Comparison of ENCODE assay signal across 16 cellular contexts in the genomic region with DNA sequence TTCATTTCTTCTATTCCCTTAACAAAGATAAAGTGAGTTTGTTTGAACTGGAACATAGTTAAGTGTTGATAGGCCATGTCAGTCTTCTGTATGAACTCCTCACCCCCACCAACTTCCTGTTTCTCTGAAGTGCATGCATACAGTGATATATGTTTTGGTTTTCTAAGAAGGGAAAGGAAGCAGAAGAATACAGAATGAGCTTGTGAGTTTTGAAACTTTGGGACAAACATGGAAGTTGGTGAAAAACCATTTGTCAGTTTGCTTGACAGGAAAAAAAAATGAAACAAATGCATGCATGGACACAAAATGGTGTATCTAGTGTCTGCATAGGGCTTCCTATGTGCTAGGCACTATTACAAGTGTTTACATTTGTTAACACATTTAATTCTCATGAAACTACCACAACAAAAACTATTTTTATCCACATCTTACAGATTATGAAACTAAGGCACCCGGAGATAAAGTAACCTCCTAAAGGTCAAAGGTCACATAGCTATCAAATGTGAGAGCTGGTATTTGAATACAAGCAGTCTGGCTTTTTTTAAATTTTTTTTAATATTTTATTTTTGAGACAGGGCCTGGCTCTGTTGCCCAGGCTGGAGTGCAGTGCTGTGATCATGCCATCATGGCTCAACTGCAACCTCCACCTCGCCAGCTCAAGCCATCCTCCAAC.
A peak's percentile ranks its signal among the peaks of the same experiment; 100 is the strongest.
DNase-seq lines count a peak whose midpoint lies in the region; ATAC-seq and TF ChIP-seq lines count a peak whose summit lies in the region.
"Had no signal": no experiment of that assay in that cellular context is flagged by ENCODE, and none has a peak within 500 bp of the region (broad histone marks: within the 10 kb centered on the region; RNA-seq: fewer than 3 reads in every experiment).

No MANE protein-coding gene starts in this region.

- H3K27ac Mint-ChIP-seq in CD8-positive, alpha-beta T cell: peak overlapping the region; percentile 1
- H3K27ac Mint-ChIP-seq in type B pancreatic cell: no peak overlapping the region

- no peaks in the 10 kb centered on the region for H3K27me3 ChIP-seq in CD8-positive, alpha-beta T cell (ENCODE audit: insufficient read depth, low read length)
- H3K27me3 ChIP-seq in ascending aorta: no peaks in the 10 kb centered on the region
- H3K27me3 ChIP-seq: esophagus squamous epithelium, right lobe of liver, SJSA1, tibial artery had no signal

- peaks cover 6% of the 10 kb centered on the region for H3K4me1 Mint-ChIP-seq in CD8-positive, alpha-beta T cell (ENCODE audit: low read depth)
- H3K4me1 Mint-ChIP-seq in type B pancreatic cell (ENCODE audit: unreplicated experiment): peaks cover 10% of the 10 kb centered on the region
- H3K4me1 Mint-ChIP-seq: central memory CD8-positive, alpha-beta T cell had no signal

- CTCF ChIA-PET in CD8-positive, alpha-beta T cell (lab: Charles Lee): no interaction called here
- CTCF ChIA-PET in RWPE1 (lab: Yijun Ruan, JAX): no interaction called here

- no peak overlapping the region for H3K4me3 ChIP-seq in CD8-positive, alpha-beta T cell (ENCODE audit: low read depth, low read length)
- H3K4me3 ChIP-seq in ascending aorta: no peak overlapping the region
- H3K4me3 ChIP-seq: esophagus squamous epithelium, right lobe of liver, SJSA1, tibial artery had no signal

- no peak for ATAC-seq in CD8-positive, alpha-beta T cell
- peak; percentile 51 for ATAC-seq in GM19025 (IDR thresholded peaks at IDR 0.05; ENCODE audit: low read depth, unreplicated experiment)
- ATAC-seq in HG03135 (IDR thresholded peaks at IDR 0.05; ENCODE audit: unreplicated experiment): peak; percentile 64
- no peak for ATAC-seq in HG03571 (IDR thresholded peaks at IDR 0.05; ENCODE audit: unreplicated experiment)

- no peak overlapping the region for H3K27ac ChIP-seq in CD8-positive, alpha-beta T cell (ENCODE audit: low read depth, low read length)
- H3K27ac ChIP-seq in RWPE1 (no peak overlapping the region), ascending aorta (no peak overlapping the region)
- H3K27ac ChIP-seq: esophagus squamous epithelium, right lobe of liver, SJSA1, tibial artery had no signal

- TF ChIP-seq CTCF in CD8-positive, alpha-beta T cell (IDR thresholded peaks at IDR 0.05): no peak
- TF ChIP-seq CTCF in RWPE1 (conservative IDR thresholded peaks at IDR 0.05; ENCODE audit: low read depth) (no peak), type B pancreatic cell (conservative IDR thresholded peaks at IDR 0.05) (no peak), ascending aorta (IDR thresholded peaks at IDR 0.05) (no peak)

- H3K9me3 ChIP-seq in CD8-positive, alpha-beta T cell (ENCODE audit: low read length): no peaks in the 10 kb centered on the region
- no peaks in the 10 kb centered on the region for H3K9me3 ChIP-seq in ascending aorta
- H3K9me3 ChIP-seq: esophagus squamous epithelium, right lobe of liver, SJSA1, tibial artery had no signal

- peaks cover 5% of the 10 kb centered on the region for H3K4me1 ChIP-seq in CD8-positive, alpha-beta T cell (ENCODE audit: insufficient read depth, low read length)
- peaks cover 0 to 1% of the 10 kb centered on the region in 2 donors for H3K4me1 ChIP-seq in ascending aorta
- H3K4me1 ChIP-seq: esophagus squamous epithelium, right lobe of liver, SJSA1, tibial artery had no signal

- H3K4me3 Mint-ChIP-seq in CD8-positive, alpha-beta T cell: no peak overlapping the region
- H3K4me3 Mint-ChIP-seq in type B pancreatic cell: no peak overlapping the region
- H3K4me3 Mint-ChIP-seq: central memory CD8-positive, alpha-beta T cell had no signal

- no peaks in the 10 kb centered on the region for H3K36me3 ChIP-seq in CD8-positive, alpha-beta T cell (ENCODE audit: insufficient read depth, low read length)
- no peaks in the 10 kb centered on the region for H3K36me3 ChIP-seq in ascending aorta
- H3K36me3 ChIP-seq: esophagus squamous epithelium, right lobe of liver, SJSA1, tibial artery had no signal

- no peak for DNase-seq in CD8-positive, alpha-beta T cell
- DNase-seq in OCI-M2 (lab: John Stamatoyannopoulos, UW; ENCODE audit: unreplicated experiment) (peak; percentile 44), RWPE1 (ENCODE audit: low spot score) (no peak), type B pancreatic cell (ENCODE audit: extremely low spot score, unreplicated experiment) (no peak), ascending aorta (ENCODE audit: low spot score in 2 of 2) (no peak)
- DNase-seq: activated CD4-positive, alpha-beta T cell treated with anti-CD3 and anti-CD28 coated beads for 48 hours; activated gamma-delta T cell; esophagus squamous epithelium; IMR-90; right lobe of liver; tibial artery had no signal

- no peaks in the 10 kb centered on the region for H3K9me3 Mint-ChIP-seq in CD8-positive, alpha-beta T cell
- no peaks in the 10 kb centered on the region for H3K9me3 Mint-ChIP-seq in type B pancreatic cell

- POLR2A ChIA-PET in CD8-positive, alpha-beta T cell (lab: Charles Lee): no interaction called here
- POLR2A ChIA-PET in RWPE1 (lab: Yijun Ruan, JAX; ENCODE audit: low non-redundant PET): no interaction called here

- no peaks in the 10 kb centered on the region for H3K27me3 Mint-ChIP-seq in CD8-positive, alpha-beta T cell (ENCODE audit: low read depth)
- H3K27me3 Mint-ChIP-seq in type B pancreatic cell: no peaks in the 10 kb centered on the region
- H3K27me3 Mint-ChIP-seq: central memory CD8-positive, alpha-beta T cell had no signal

- intact Hi-C loops in CD8-positive, alpha-beta T cell (cut with DNase I, micrococcal nuclease): no loop called here
- intact Hi-C loops in ascending aorta (cut with DNase I): no loop called here

- H3K36me3 Mint-ChIP-seq in CD8-positive, alpha-beta T cell: no peaks in the 10 kb centered on the region
- no peaks in the 10 kb centered on the region for H3K36me3 Mint-ChIP-seq in type B pancreatic cell

Comparison
In these comparisons a context has a peak if more than half of its experiments do, and no peak if none do; other contexts are left out.
1. ATAC-seq: peak in GM19025 (single experiment) and HG03135 (single experiment); none in CD8-positive, alpha-beta T cell (single experiment) and HG03571 (single experiment).